ENCODE assay signal across 2 cellular contexts in the genomic region with DNA sequence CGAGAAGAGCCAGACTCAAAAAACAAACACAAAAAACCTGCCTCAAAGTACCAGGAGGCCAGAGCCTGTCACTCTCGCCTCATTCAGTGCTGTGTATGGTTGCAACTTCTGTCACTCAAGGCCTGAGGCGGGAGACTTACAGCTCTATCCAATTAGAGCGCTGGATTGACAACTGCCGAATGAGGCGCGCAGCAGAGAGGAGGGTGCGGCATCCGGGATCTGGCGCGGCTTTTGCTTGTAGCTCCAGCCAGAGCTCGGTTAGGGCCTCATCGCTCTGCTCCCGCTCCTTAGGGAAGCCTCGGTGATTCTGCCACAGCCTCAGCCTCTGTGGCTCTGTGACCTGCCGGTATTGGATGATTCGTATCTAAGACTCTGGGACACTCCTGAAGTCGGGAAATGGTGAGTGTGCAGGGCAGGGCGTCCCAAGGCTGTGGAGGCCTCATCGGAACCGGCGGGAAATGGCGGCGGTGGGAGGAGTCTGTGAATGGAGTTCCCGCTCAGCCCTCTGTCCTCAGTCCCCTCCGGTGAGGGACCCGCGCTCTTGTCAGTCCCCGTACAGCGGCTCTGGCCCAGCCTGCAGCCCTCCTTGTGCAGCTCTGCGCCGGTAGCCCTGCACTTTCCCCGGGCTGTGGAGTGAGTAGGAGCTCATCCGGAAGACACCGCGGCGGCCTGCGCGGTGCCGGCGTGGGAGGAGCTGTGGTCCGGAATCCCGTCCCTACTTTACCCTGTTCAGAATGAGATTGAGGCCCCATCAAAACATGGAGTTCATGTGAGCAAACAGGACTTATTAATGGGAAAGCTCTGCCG.
TF ChIP-seq lines count a peak whose summit lies in the region.

A gene (plus strand): TSS at position 227 of the 807 bp plus-strand sequence. CDS start 170 bp downstream, at position 397.

TF ChIP-seq in GM23338, 12 proteins besides CTCF, POLR2A, EP300 and RAD21 (continued from another document):
- TF ChIP-seq, protein P1, sequence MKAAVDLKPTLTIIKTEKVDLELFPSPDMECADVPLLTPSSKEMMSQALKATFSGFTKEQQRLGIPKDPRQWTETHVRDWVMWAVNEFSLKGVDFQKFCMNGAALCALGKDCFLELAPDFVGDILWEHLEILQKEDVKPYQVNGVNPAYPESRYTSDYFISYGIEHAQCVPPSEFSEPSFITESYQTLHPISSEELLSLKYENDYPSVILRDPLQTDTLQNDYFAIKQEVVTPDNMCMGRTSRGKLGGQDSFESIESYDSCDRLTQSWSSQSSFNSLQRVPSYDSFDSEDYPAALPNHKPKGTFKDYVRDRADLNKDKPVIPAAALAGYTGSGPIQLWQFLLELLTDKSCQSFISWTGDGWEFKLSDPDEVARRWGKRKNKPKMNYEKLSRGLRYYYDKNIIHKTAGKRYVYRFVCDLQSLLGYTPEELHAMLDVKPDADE (IDR thresholded peaks at IDR 0.05) = no peak
- TF ChIP-seq POLR2AphosphoS5 (IDR thresholded peaks at IDR 0.05; ENCODE audit: low read depth) (peak; percentile 95), CREB1 (CRISPR knock-in tag; IDR thresholded peaks at IDR 0.05; ENCODE audit: low read depth) (peak; percentile 76)

TF ChIP-seq in SK-N-SH, 30 proteins besides CTCF, POLR2A, EP300 and RAD21 (continued from another document):
- TF ChIP-seq, protein P2, sequence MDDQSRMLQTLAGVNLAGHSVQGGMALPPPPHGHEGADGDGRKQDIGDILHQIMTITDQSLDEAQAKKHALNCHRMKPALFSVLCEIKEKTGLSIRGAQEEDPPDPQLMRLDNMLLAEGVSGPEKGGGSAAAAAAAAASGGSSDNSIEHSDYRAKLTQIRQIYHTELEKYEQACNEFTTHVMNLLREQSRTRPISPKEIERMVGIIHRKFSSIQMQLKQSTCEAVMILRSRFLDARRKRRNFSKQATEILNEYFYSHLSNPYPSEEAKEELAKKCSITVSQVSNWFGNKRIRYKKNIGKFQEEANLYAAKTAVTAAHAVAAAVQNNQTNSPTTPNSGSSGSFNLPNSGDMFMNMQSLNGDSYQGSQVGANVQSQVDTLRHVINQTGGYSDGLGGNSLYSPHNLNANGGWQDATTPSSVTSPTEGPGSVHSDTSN (IDR thresholded peaks at IDR 0.05) = peak; percentile 64
